ENCODE assay signal across 1 cellular context in the genomic region with DNA sequence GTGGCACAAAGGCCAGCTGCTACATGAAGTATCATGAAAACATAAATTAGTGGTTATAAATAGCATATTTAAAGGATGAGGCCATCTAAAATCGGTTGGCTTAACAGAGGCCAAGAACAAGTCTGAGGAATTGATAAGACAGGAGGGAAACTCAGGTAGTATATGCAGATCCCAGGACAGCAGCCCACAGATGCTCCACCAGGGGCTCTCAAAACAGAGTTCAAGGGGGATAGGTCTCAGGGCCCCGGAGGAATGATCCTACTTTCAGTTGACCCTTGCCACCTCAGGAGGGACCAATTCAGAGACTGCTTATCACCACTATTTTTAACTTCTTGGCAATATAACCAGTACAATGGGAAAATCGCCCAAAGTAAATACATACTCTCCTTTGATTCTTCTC.
TF ChIP-seq lines count a peak whose summit lies in the region.

No MANE protein-coding gene starts in this region.

TF ChIP-seq in H1, 55 proteins besides CTCF, POLR2A, EP300 and RAD21:
- TF ChIP-seq SIN3A (conservative IDR thresholded peaks at IDR 0.05 in 1 of 2, IDR thresholded peaks at IDR 0.05 in 1 of 2; ENCODE audit: low read depth in 1 of 2, low read length in 2 of 2) (no peak), SP4 (IDR thresholded peaks at IDR 0.05; ENCODE audit: low read length) (no peak), BRCA1 (IDR thresholded peaks at IDR 0.05; ENCODE audit: low read depth, low read length) (no peak), POLR2AphosphoS5 (IDR thresholded peaks at IDR 0.05; ENCODE audit: low read depth, low read length) (no peak), HDAC6 (IDR thresholded peaks at IDR 0.05; ENCODE audit: low read depth, low read length) (no peak), CREB1 (IDR thresholded peaks at IDR 0.05) (no peak), TAF1 (IDR thresholded peaks at IDR 0.05; ENCODE audit: low read depth, low read length) (no peak), CHD1 (IDR thresholded peaks at IDR 0.05; ENCODE audit: low read depth, low read length) (no peak), CBX8 (IDR thresholded peaks at IDR 0.05; ENCODE audit: borderline replicate concordance, low read depth, low read length) (no peak), RBBP5 (IDR thresholded peaks at IDR 0.05; ENCODE audit: borderline replicate concordance, low read depth, low read length) (no peak), HDAC2 (IDR thresholded peaks at IDR 0.05; ENCODE audit: borderline replicate concordance in 1 of 2, low read depth in 2 of 2, low read length in 2 of 2) (no peak), ASH2L (IDR thresholded peaks at IDR 0.05; ENCODE audit: low read length) (no peak), CTBP2 (IDR thresholded peaks at IDR 0.05; ENCODE audit: borderline replicate concordance, insufficient read depth, insufficient read length, low read length) (no peak)
- TF ChIP-seq, protein P1, sequence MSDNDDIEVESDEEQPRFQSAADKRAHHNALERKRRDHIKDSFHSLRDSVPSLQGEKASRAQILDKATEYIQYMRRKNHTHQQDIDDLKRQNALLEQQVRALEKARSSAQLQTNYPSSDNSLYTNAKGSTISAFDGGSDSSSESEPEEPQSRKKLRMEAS (IDR thresholded peaks at IDR 0.05): no peak
